Comparison of ENCODE assay signal across 14 cellular contexts in genomic region chr17:78407387-78407990, GRCh38. TPM values are rescaled to one million over a fixed set of nuclear protein-coding genes. Genes with fewer than 3 reads are reported as not detected.
DNase-seq lines count a peak whose midpoint lies in the region; ATAC-seq and TF ChIP-seq lines count a peak whose summit lies in the region.
"Had no signal": no experiment of that assay in that cellular context is flagged by ENCODE, and none has a peak within 500 bp of the region (broad histone marks: within the 10 kb centered on the region; RNA-seq: fewer than 3 reads in every experiment).

No MANE protein-coding gene starts in this region.

- intact Hi-C loops in adrenal gland (cut with DNase I): no loop called here

- no peak overlapping the region for H3K27ac ChIP-seq in adrenal gland
- H3K27ac ChIP-seq: ovary had no signal

- no peaks in the 10 kb centered on the region for H3K9me3 ChIP-seq in adrenal gland (replicated peaks in 1 of 3)
- H3K9me3 ChIP-seq: MG63, ovary had no signal

- no peaks in the 10 kb centered on the region for H3K27me3 Mint-ChIP-seq in activated T-cell treated with anti-CD3 and anti-CD28 coated beads, Interleukin-2, amount 50 U/mL, for 72 hours (ENCODE audit: low read depth)

- H3K4me1 ChIP-seq in adrenal gland (replicated peaks in 1 of 2): peaks cover 0 to 12% of the 10 kb centered on the region in 2 donors

- ATAC-seq in activated T-cell treated with anti-CD3 and anti-CD28 coated beads, Interleukin-2, amount 50 U/mL, for 72 hours (replicated peaks in 1 of 2): no peak
- no peak for ATAC-seq in stimulated activated effector memory CD8-positive, alpha-beta T cell treated with anti-CD3 and anti-CD28 coated beads, Interleukin-12 subunit alpha, Interleukin-12 subunit beta, amount 100 ng/mL, for 72 hours
- no peak for ATAC-seq in HG03378 (IDR thresholded peaks at IDR 0.05; ENCODE audit: unreplicated experiment)
- ATAC-seq in HG03045 (IDR thresholded peaks at IDR 0.05; ENCODE audit: unreplicated experiment): no peak
- ATAC-seq: HCT116, left cardiac atrium had no signal

- peaks cover 35% of the 10 kb centered on the region for H3K4me1 Mint-ChIP-seq in activated T-cell treated with anti-CD3 and anti-CD28 coated beads, Interleukin-2, amount 50 U/mL, for 72 hours (ENCODE audit: low read depth)
- H3K4me1 Mint-ChIP-seq in stimulated activated effector memory CD8-positive, alpha-beta T cell treated with anti-CD3 and anti-CD28 coated beads, Interleukin-12 subunit alpha, Interleukin-12 subunit beta, amount 100 ng/mL, for 72 hours: peaks cover 70% of the 10 kb centered on the region

- no peaks in the 10 kb centered on the region for H3K9me3 Mint-ChIP-seq in activated T-cell treated with anti-CD3 and anti-CD28 coated beads, Interleukin-2, amount 50 U/mL, for 72 hours
- no peaks in the 10 kb centered on the region for H3K9me3 Mint-ChIP-seq in stimulated activated effector memory CD8-positive, alpha-beta T cell treated with anti-CD3 and anti-CD28 coated beads, Interleukin-12 subunit alpha, Interleukin-12 subunit beta, amount 100 ng/mL, for 72 hours
- H3K9me3 Mint-ChIP-seq: T-helper 2 cell treated with Interferon-gamma antibody and Interleukin-4, amounts not matched to agents 5 μg/mL and 100 μg/mL, for 36 hours had no signal

- peak overlapping the region; percentile 75 for H3K27ac Mint-ChIP-seq in activated T-cell treated with anti-CD3 and anti-CD28 coated beads, Interleukin-2, amount 50 U/mL, for 72 hours
- H3K27ac Mint-ChIP-seq in stimulated activated effector memory CD8-positive, alpha-beta T cell treated with anti-CD3 and anti-CD28 coated beads, Interleukin-12 subunit alpha, Interleukin-12 subunit beta, amount 100 ng/mL, for 72 hours: peak overlapping the region; percentile 84
- H3K27ac Mint-ChIP-seq: T-helper 2 cell treated with Interferon-gamma antibody and Interleukin-4, amounts not matched to agents 5 μg/mL and 100 μg/mL, for 36 hours had no signal

- TF ChIP-seq CTCF in fibroblast of villous mesenchyme (IDR thresholded peaks at IDR 0.05; ENCODE audit: insufficient read depth, low read depth, low read length): no peak
- TF ChIP-seq CTCF in adrenal gland (IDR thresholded peaks at IDR 0.05): no peak

- H3K36me3 ChIP-seq in adrenal gland (replicated peaks in 1 of 2): peaks cover 0 to 34% of the 10 kb centered on the region in 2 donors
- H3K36me3 ChIP-seq: ovary had no signal

- no peak for TF ChIP-seq POLR2A in adrenal gland (IDR thresholded peaks at IDR 0.05)

- H3K4me3 ChIP-seq in fibroblast of villous mesenchyme (ENCODE audit: low read depth, low read length) (no peak overlapping the region), adrenal gland (no peak overlapping the region)
- H3K4me3 ChIP-seq: MG63, ovary had no signal

- WGBS in adrenal gland, 4 donors: 88 to 96% (median 92%) methylated on average over 5 to 7 of the region's 7 CpGs

- peaks cover 13 to 31% of the 10 kb centered on the region in 2 donors for H3K36me3 Mint-ChIP-seq in activated T-cell treated with anti-CD3 and anti-CD28 coated beads, Interleukin-2, amount 50 U/mL, for 72 hours (ENCODE audit: insufficient read depth in 2 of 2)
- H3K36me3 Mint-ChIP-seq in stimulated activated effector memory CD8-positive, alpha-beta T cell treated with anti-CD3 and anti-CD28 coated beads, Interleukin-12 subunit alpha, Interleukin-12 subunit beta, amount 100 ng/mL, for 72 hours: peaks cover 95% of the 10 kb centered on the region

- H3K4me3 Mint-ChIP-seq in activated T-cell treated with anti-CD3 and anti-CD28 coated beads, Interleukin-2, amount 50 U/mL, for 72 hours: no peak overlapping the region
- H3K4me3 Mint-ChIP-seq in stimulated activated effector memory CD8-positive, alpha-beta T cell treated with anti-CD3 and anti-CD28 coated beads, Interleukin-12 subunit alpha, Interleukin-12 subunit beta, amount 100 ng/mL, for 72 hours: no peak overlapping the region
- H3K4me3 Mint-ChIP-seq: T-helper 2 cell treated with Interferon-gamma antibody and Interleukin-4, amounts not matched to agents 5 μg/mL and 100 μg/mL, for 36 hours had no signal

- no peaks in the 10 kb centered on the region for H3K27me3 ChIP-seq in adrenal gland
- H3K27me3 ChIP-seq: MG63, ovary had no signal

- DNase-seq in activated T-cell treated with anti-CD3 and anti-CD28 coated beads, Interleukin-2, amount 50 U/mL, for 72 hours: no peak
- DNase-seq in activated T-cell treated with anti-CD3 and anti-CD28 coated beads, Interleukin-2, amount 50 U/mL, for 1 hour: no peak
- DNase-seq in NCI-H524 (lab: John Stamatoyannopoulos, UW) (peak; percentile 77 to 91), fibroblast of villous mesenchyme (ENCODE audit: low read depth) (peak; percentile 40), adrenal gland (no peak)
- DNase-seq in stimulated activated effector memory CD8-positive, alpha-beta T cell treated with anti-CD3 and anti-CD28 coated beads, Interleukin-12 subunit alpha, Interleukin-12 subunit beta, amount 100 ng/mL, for 72 hours (ENCODE audit: low spot score in 2 of 2): no peak
- DNase-seq: activated T-cell treated with anti-CD3 and anti-CD28 coated beads for 4 hours, left cardiac atrium, MG63, ovary had no signal

RNA-seq across cellular contexts. Expression of gene PGS1, which starts 29.0 kb away (rescaled TPM):
- total RNA-seq in activated T-cell treated with anti-CD3 and anti-CD28 coated beads, Interleukin-2, amount 50 U/mL, for 72 hours: 100 to 1,000 TPM in 1 of 2 donors, 10 to 100 TPM in 1; 81.6 to 101 TPM
- total RNA-seq in fibroblast of villous mesenchyme (30.9 and 35.4 TPM in 2 replicates), adrenal gland (10 to 100 TPM; 27.9 to 64.5 (median 34.9) TPM)
- polyA plus RNA-seq in adrenal gland: 10 to 100 TPM; 11.9 to 26.9 (median 21.9) TPM

RNA-seq across cellular contexts. Expression of gene SOCS3, which starts 47.6 kb away (rescaled TPM):
- total RNA-seq in activated T-cell treated with anti-CD3 and anti-CD28 coated beads, Interleukin-2, amount 50 U/mL, for 72 hours: 100 to 1,000 TPM; 164 to 212 TPM
- total RNA-seq in fibroblast of villous mesenchyme (59.6 and 70.0 TPM in 2 replicates), adrenal gland (100 to 1,000 TPM in 3 of 8 donors, 10 to 100 TPM in 3, 1 to 10 TPM in 2; 5.3 to 114 (median 60.3) TPM)
- polyA plus RNA-seq in adrenal gland: 10 to 100 TPM in 2 of 3 donors, 1 to 10 TPM in 1; 4.8 to 96.5 (median 15.4) TPM

Comparison
In these comparisons a context has a peak if more than half of its experiments do, and no peak if none do; other contexts are left out.
1. DNase-seq: peak in NCI-H524 (2 of 2) and fibroblast of villous mesenchyme (single experiment); none in activated T-cell treated with anti-CD3 and anti-CD28 coated beads, Interleukin-2, amount 50 U/mL, for 72 hours (0 of 2), activated T-cell treated with anti-CD3 and anti-CD28 coated beads, Interleukin-2, amount 50 U/mL, for 1 hour (single experiment), stimulated activated effector memory CD8-positive, alpha-beta T cell treated with anti-CD3 and anti-CD28 coated beads, Interleukin-12 subunit alpha, Interleukin-12 subunit beta, amount 100 ng/mL, for 72 hours (0 of 2) and adrenal gland (0 of 7).